Comparison of ENCODE assay signal across 1 cellular context in genomic region chr12:49050507-49051372, GRCh38.
TF ChIP-seq lines count a peak whose summit lies in the region.

No MANE protein-coding gene starts in this region.

TF ChIP-seq in IMR-90, 13 proteins besides CTCF, POLR2A, EP300 and RAD21:
- TF ChIP-seq SMC3 (IDR thresholded peaks at IDR 0.05; ENCODE audit: low read depth, low read length), result no peak
- TF ChIP-seq CHD1 (IDR thresholded peaks at IDR 0.05; ENCODE audit: low read depth, low read length), result no peak
- TF ChIP-seq, protein P1, sequence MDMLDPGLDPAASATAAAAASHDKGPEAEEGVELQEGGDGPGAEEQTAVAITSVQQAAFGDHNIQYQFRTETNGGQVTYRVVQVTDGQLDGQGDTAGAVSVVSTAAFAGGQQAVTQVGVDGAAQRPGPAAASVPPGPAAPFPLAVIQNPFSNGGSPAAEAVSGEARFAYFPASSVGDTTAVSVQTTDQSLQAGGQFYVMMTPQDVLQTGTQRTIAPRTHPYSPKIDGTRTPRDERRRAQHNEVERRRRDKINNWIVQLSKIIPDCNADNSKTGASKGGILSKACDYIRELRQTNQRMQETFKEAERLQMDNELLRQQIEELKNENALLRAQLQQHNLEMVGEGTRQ (IDR thresholded peaks at IDR 0.05; ENCODE audit: low read depth, low read length), result no peak
- no peak for TF ChIP-seq RFX5 (IDR thresholded peaks at IDR 0.05; ENCODE audit: low read depth, low read length)
- TF ChIP-seq MAZ (IDR thresholded peaks at IDR 0.05; ENCODE audit: borderline replicate concordance, low read depth, low read length), result no peak
